Comparison of ENCODE assay signal across 8 cellular contexts in genomic region chr1:150363426-150364230, GRCh38. TPM values are rescaled to one million over a fixed set of nuclear protein-coding genes. Genes with fewer than 3 reads are reported as not detected.
DNase-seq lines count a peak whose midpoint lies in the region; ATAC-seq lines count a peak whose summit lies in the region.

RPRD2 (plus strand) TSS chr1:150364147; CDS start chr1:150364715, 568 bp downstream.

- peak; percentile 99 for DNase-seq in AG20443 (ENCODE audit: low spot score)
- peak; percentile 100 for DNase-seq in NCI-H460 (ENCODE audit: extremely low read depth, low read depth)
- peak; percentile 94 for DNase-seq in activated CD4-positive, CD25-positive, alpha-beta regulatory T cell treated with anti-CD3 and anti-CD28 coated beads, Interleukin-2, amount 50 U/mL, for 72 hours
- peak; percentile 86 to 97 for DNase-seq in cerebellar nuclear complex (lab: John Stamatoyannopoulos, UW)
- DNase-seq in islet precursor cell: peak; percentile 100
- peak; percentile 97 to 99 (median 97) for DNase-seq in stimulated activated CD4-positive, alpha-beta T cell treated with anti-CD3 and anti-CD28 coated beads, Interleukin-12 subunit alpha, Interleukin-12 subunit beta, amount 100 ng/mL, for 48 hours (ENCODE audit: low read depth in 2 of 3, low spot score in 1 of 3)

- ATAC-seq in GM19043 (IDR thresholded peaks at IDR 0.05; ENCODE audit: low read depth, unreplicated experiment) (peak; percentile 81), HG03378 (IDR thresholded peaks at IDR 0.05; ENCODE audit: unreplicated experiment) (peak; percentile 73)

RNA-seq across cellular contexts. Expression of gene RPRD2, which starts in this region (rescaled TPM):
- 21.8 and 23.0 TPM in 2 replicates for total RNA-seq in NCI-H460 (2014; rRNA removed; shearing (Covaris generic))
- 4.5 and 6.6 TPM in 2 replicates for polyA plus RNA-seq in NCI-H460 (2014; cell fraction: nucleus; rRNA removed)

Comparison
In these comparisons a context has a peak if more than half of its experiments do, and no peak if none do; other contexts are left out.
1. Peak in every context shown above with its lines: DNase-seq and ATAC-seq.